10 cellular contexts compared by ENCODE assay signal in genomic region chr15:71295242-71296031, GRCh38.
DNase-seq lines count a peak whose midpoint lies in the region; ATAC-seq, FAIRE-seq and TF ChIP-seq lines count a peak whose summit lies in the region.
"Had no signal": no experiment of that assay in that cellular context is flagged by ENCODE, and none has a peak within 500 bp of the region (broad histone marks: within the 10 kb centered on the region; RNA-seq: fewer than 3 reads in every experiment).

No MANE protein-coding gene starts in this region.

- no peak for TF ChIP-seq POLR2A in GM12892 (IDR thresholded peaks at IDR 0.05; ENCODE audit: low read depth, low read length)

- no peak for FAIRE-seq in GM12892 (lab: Jason Lieb, UNC)
- FAIRE-seq: islet of Langerhans had no signal

- ATAC-seq in left lobe of liver, result peak; percentile 27
- no peak for ATAC-seq in GM21717 (IDR thresholded peaks at IDR 0.05; ENCODE audit: unreplicated experiment)

- DNase-seq in stimulated activated CD4-positive, alpha-beta T cell treated with anti-CD3 and anti-CD28 coated beads, Interleukin-15, amount 100 ng/mL, for 24 hours, result peak; percentile 2
- no peak for DNase-seq in stimulated activated CD4-positive, alpha-beta T cell treated with anti-CD3 and anti-CD28 coated beads, Interleukin-12 subunit alpha, Interleukin-12 subunit beta, amount 100 ng/mL, for 4 hours
- DNase-seq in amniotic stem cell (lab: John Stamatoyannopoulos, UW), result peak; percentile 92
- DNase-seq in left lobe of liver (ENCODE audit: low spot score), result no peak
- no peak for DNase-seq in GOT3 (lab: John Stamatoyannopoulos, UW)
- no peak for DNase-seq in GM12892 (ENCODE audit: insufficient read length)
- no peak for DNase-seq in NCI-H1417 treated with DMSO at 0.1 percent for 48 hours (lab: John Stamatoyannopoulos, UW)
- DNase-seq: activated CD4-positive, alpha-beta T cell treated with anti-CD3 and anti-CD28 coated beads, Interleukin-2, amount 10 ng/mL, durations not matched to agents 7 days and 5 days had no signal

Comparison
In these comparisons a context has a peak if more than half of its experiments do, and no peak if none do; other contexts are left out.
1. DNase-seq: peak in stimulated activated CD4-positive, alpha-beta T cell treated with anti-CD3 and anti-CD28 coated beads, Interleukin-15, amount 100 ng/mL, for 24 hours (single experiment) and amniotic stem cell (single experiment); none in stimulated activated CD4-positive, alpha-beta T cell treated with anti-CD3 and anti-CD28 coated beads, Interleukin-12 subunit alpha, Interleukin-12 subunit beta, amount 100 ng/mL, for 4 hours (single experiment), left lobe of liver (single experiment), GOT3 (single experiment), GM12892 (single experiment) and NCI-H1417 treated with DMSO at 0.1 percent for 48 hours (single experiment).